In genomic region chr14:48874701-48875100, GRCh38 we compare ENCODE assay signal across 17 cellular contexts.
DNase-seq lines count a peak whose midpoint lies in the region; TF ChIP-seq lines count a peak whose summit lies in the region.
"Had no signal": no experiment of that assay in that cellular context is flagged by ENCODE, and none has a peak within 500 bp of the region (broad histone marks: within the 10 kb centered on the region; RNA-seq: fewer than 3 reads in every experiment).

No MANE protein-coding gene starts in this region.

- POLR2A ChIA-PET in activated CD4-positive, alpha-beta memory T cell treated with anti-CD3 and anti-CD28 coated beads for 36 hours (lab: Charles Lee) = no interaction called here

- DNase-seq in HAP-1 (ENCODE audit: low spot score in 2 of 2) (peak; percentile 10 to 75), NCI-H524 treated with DMSO at 0.1 percent for 48 hours (lab: John Stamatoyannopoulos, UW) (peak; percentile 18), NCI-H82 treated with DMSO at 0.1 percent for 48 hours (lab: John Stamatoyannopoulos, UW; ENCODE audit: unreplicated experiment) (peak; percentile 65), left kidney (ENCODE audit: low read depth, low spot score) (peak; percentile 53), hippocampal formation (lab: John Stamatoyannopoulos, UW) (no peak), endothelial cell (ENCODE audit: low spot score) (no peak), T-helper 9 cell (no peak)
- no peak for DNase-seq in activated CD4-positive, alpha-beta memory T cell treated with anti-CD3 and anti-CD28 coated beads for 36 hours
- DNase-seq: Caco-2; CD4-positive, CD25-positive, alpha-beta regulatory T cell; CD8-positive, alpha-beta T cell; DMS153; DND-41; GM23248; H7 had no signal

- intact Hi-C loops in activated CD4-positive, alpha-beta memory T cell treated with anti-CD3 and anti-CD28 coated beads for 36 hours (cut with micrococcal nuclease) = no loop called here

- CTCF ChIA-PET in activated CD4-positive, alpha-beta memory T cell treated with anti-CD3 and anti-CD28 coated beads for 36 hours (lab: Charles Lee) = no interaction called here

- no peak overlapping the region for H3K4me3 ChIP-seq in HAP-1
- H3K4me3 ChIP-seq: BLaER1, GM23248 had no signal

- in situ Hi-C loops in HAP-1 (cut with MboI; ENCODE audit: low sequenced_read_pairs) = no loop called here

- H3K4me3 Mint-ChIP-seq in activated CD4-positive, alpha-beta memory T cell treated with anti-CD3 and anti-CD28 coated beads for 36 hours = no peak overlapping the region
- no peak overlapping the region for H3K4me3 Mint-ChIP-seq in endothelial cell (ENCODE audit: unreplicated experiment)
- H3K4me3 Mint-ChIP-seq: B cell; CD4-positive, CD25-positive, alpha-beta regulatory T cell; CD8-positive, alpha-beta T cell had no signal

- no peaks in the 10 kb centered on the region for H3K27me3 ChIP-seq in HAP-1 (ENCODE audit: low read depth)
- H3K27me3 ChIP-seq: BLaER1 had no signal

- no peak overlapping the region for H3K27ac Mint-ChIP-seq in activated CD4-positive, alpha-beta memory T cell treated with anti-CD3 and anti-CD28 coated beads for 36 hours
- no peak overlapping the region for H3K27ac Mint-ChIP-seq in endothelial cell (ENCODE audit: unreplicated experiment)
- H3K27ac Mint-ChIP-seq: B cell; CD4-positive, CD25-positive, alpha-beta regulatory T cell; CD8-positive, alpha-beta T cell had no signal

- H3K36me3 ChIP-seq in HAP-1 (replicated peaks) = no peaks in the 10 kb centered on the region
- H3K36me3 ChIP-seq: BLaER1 had no signal

- H3K9me3 ChIP-seq in HAP-1 = no peaks in the 10 kb centered on the region
- H3K9me3 ChIP-seq: BLaER1, Caco-2 had no signal

- H3K4me1 ChIP-seq in HAP-1 = peaks cover 6% of the 10 kb centered on the region; the same call in 1 of the 2 replicates
- H3K4me1 ChIP-seq: BLaER1, Caco-2 had no signal

- no peaks in the 10 kb centered on the region for H3K4me1 Mint-ChIP-seq in activated CD4-positive, alpha-beta memory T cell treated with anti-CD3 and anti-CD28 coated beads for 36 hours (ENCODE audit: low read depth)
- H3K4me1 Mint-ChIP-seq in endothelial cell (ENCODE audit: unreplicated experiment) = no peaks in the 10 kb centered on the region
- H3K4me1 Mint-ChIP-seq: B cell; CD4-positive, CD25-positive, alpha-beta regulatory T cell had no signal

- no peaks in the 10 kb centered on the region for H3K27me3 Mint-ChIP-seq in activated CD4-positive, alpha-beta memory T cell treated with anti-CD3 and anti-CD28 coated beads for 36 hours
- H3K27me3 Mint-ChIP-seq in endothelial cell (ENCODE audit: unreplicated experiment) = no peaks in the 10 kb centered on the region
- H3K27me3 Mint-ChIP-seq: B cell; CD4-positive, CD25-positive, alpha-beta regulatory T cell had no signal

- no peaks in the 10 kb centered on the region for H3K9me3 Mint-ChIP-seq in activated CD4-positive, alpha-beta memory T cell treated with anti-CD3 and anti-CD28 coated beads for 36 hours
- H3K9me3 Mint-ChIP-seq in endothelial cell (ENCODE audit: unreplicated experiment) = no peaks in the 10 kb centered on the region
- H3K9me3 Mint-ChIP-seq: CD8-positive, alpha-beta T cell had no signal

- H3K36me3 Mint-ChIP-seq in activated CD4-positive, alpha-beta memory T cell treated with anti-CD3 and anti-CD28 coated beads for 36 hours = no peaks in the 10 kb centered on the region
- H3K36me3 Mint-ChIP-seq in endothelial cell (ENCODE audit: low read depth, unreplicated experiment) = no peaks in the 10 kb centered on the region
- H3K36me3 Mint-ChIP-seq: CD4-positive, CD25-positive, alpha-beta regulatory T cell; CD8-positive, alpha-beta T cell had no signal

- TF ChIP-seq CTCF in endothelial cell (IDR thresholded peaks at IDR 0.05; ENCODE audit: unreplicated experiment) = no peak

Comparison
In these comparisons a context has a peak if more than half of its experiments do, and no peak if none do; other contexts are left out.
1. DNase-seq: peak in HAP-1 (2 of 2), NCI-H524 treated with DMSO at 0.1 percent for 48 hours (single experiment), NCI-H82 treated with DMSO at 0.1 percent for 48 hours (single experiment) and left kidney (single experiment); none in hippocampal formation (0 of 2), activated CD4-positive, alpha-beta memory T cell treated with anti-CD3 and anti-CD28 coated beads for 36 hours (single experiment), endothelial cell (single experiment) and T-helper 9 cell (single experiment).